ENCODE assay signal across 35 cellular contexts in the genomic region with DNA sequence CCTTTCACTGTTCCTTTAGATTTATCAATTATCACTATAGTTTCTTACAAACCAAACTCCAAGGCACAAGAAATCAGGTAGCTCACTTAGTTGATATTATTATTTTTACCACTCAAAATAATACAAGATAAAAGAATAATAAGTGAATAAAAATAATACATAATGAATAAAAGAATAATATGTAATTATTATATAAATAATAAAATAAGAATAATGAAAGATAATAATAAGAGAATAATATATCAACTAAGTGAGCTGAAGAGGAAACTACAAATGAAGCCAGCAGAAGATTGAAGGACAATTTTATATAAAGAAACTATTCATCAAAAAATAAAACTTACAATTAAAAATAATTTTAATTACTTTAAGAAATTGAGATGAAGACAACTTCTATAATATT.
"Had no signal": no experiment of that assay in that cellular context is flagged by ENCODE, and none has a peak within 500 bp of the region (broad histone marks: within the 10 kb centered on the region; RNA-seq: fewer than 3 reads in every experiment).

No MANE protein-coding gene starts in this region.

- H3K36me3 Mint-ChIP-seq: activated CD4-positive, alpha-beta memory T cell treated with anti-CD3 and anti-CD28 coated beads for 36 hours; activated naive CD4-positive, alpha-beta T cell treated with anti-CD3 and anti-CD28 coated beads, Interleukin-2, amount 10 ng/mL, durations not matched to agents 7 days and 5 days; activated naive CD4-positive, alpha-beta T cell treated with anti-CD3 and anti-CD28 coated beads, Interleukin-2, amount 50 U/mL, for 24 hours; activated naive CD8-positive, alpha-beta T cell; activated naive CD8-positive, alpha-beta T cell treated with anti-CD3 and anti-CD28 coated beads, Interleukin-2, amount 10 ng/mL, durations not matched to agents 7 days and 5 days; brain had no signal

- H3K27me3 Mint-ChIP-seq: activated B cell treated with CpG ODN at 0.5 μM for 24 hours; activated CD4-positive, alpha-beta memory T cell treated with anti-CD3 and anti-CD28 coated beads for 36 hours; activated CD4-positive, alpha-beta T cell treated with anti-CD3 and anti-CD28 coated beads, Interleukin-2, amount 10 ng/mL, durations not matched to agents 24 days and 14 days; activated CD8-positive, alpha-beta T cell treated with anti-CD3 and anti-CD28 coated beads for 36 hours; activated naive CD4-positive, alpha-beta T cell treated with anti-CD3 and anti-CD28 coated beads, Interleukin-2, amount 10 ng/mL, durations not matched to agents 7 days and 5 days; activated naive CD8-positive, alpha-beta T cell; activated naive CD8-positive, alpha-beta T cell treated with anti-CD3 and anti-CD28 coated beads, Interleukin-2, amount 10 ng/mL, durations not matched to agents 7 days and 5 days; activated naive CD8-positive, alpha-beta T cell treated with anti-CD3 and anti-CD28 coated beads, Interleukin-2, amount 50 U/mL, for 24 hours; activated T-cell treated with anti-CD3 and anti-CD28 coated beads, Interleukin-2, amount 50 U/mL, for 24 hours; brain; central memory CD8-positive, alpha-beta T cell had no signal

- H3K36me3 ChIP-seq: ascending aorta, cardiac muscle cell, WERI-Rb-1 had no signal

- H3K4me3 Mint-ChIP-seq: activated B cell treated with CpG ODN at 0.5 μM for 24 hours; activated CD4-positive, alpha-beta memory T cell treated with anti-CD3 and anti-CD28 coated beads for 36 hours; activated CD4-positive, alpha-beta T cell treated with anti-CD3 and anti-CD28 coated beads, Interleukin-2, amount 10 ng/mL, durations not matched to agents 24 days and 14 days; activated CD8-positive, alpha-beta T cell treated with anti-CD3 and anti-CD28 coated beads for 36 hours; activated naive CD4-positive, alpha-beta T cell treated with anti-CD3 and anti-CD28 coated beads, Interleukin-2, amount 10 ng/mL, durations not matched to agents 7 days and 5 days; activated naive CD4-positive, alpha-beta T cell treated with anti-CD3 and anti-CD28 coated beads, Interleukin-2, amount 50 U/mL, for 24 hours; activated naive CD8-positive, alpha-beta T cell; activated naive CD8-positive, alpha-beta T cell treated with anti-CD3 and anti-CD28 coated beads, Interleukin-2, amount 10 ng/mL, durations not matched to agents 7 days and 5 days; activated naive CD8-positive, alpha-beta T cell treated with anti-CD3 and anti-CD28 coated beads, Interleukin-2, amount 50 U/mL, for 24 hours; activated T-cell treated with anti-CD3 and anti-CD28 coated beads, Interleukin-2, amount 50 U/mL, for 24 hours; brain; central memory CD8-positive, alpha-beta T cell; T-helper 1 cell treated with Interleukin-12 subunit alpha and Interleukin-12 subunit beta and Interleukin-4 antibody, amounts not matched to agents 30 μg/mL and 1 μg/mL, for 36 hours; T-helper 2 cell treated with Interferon-gamma antibody and Interleukin-4, amounts not matched to agents 5 μg/mL and 100 μg/mL, for 36 hours had no signal

- H3K4me1 Mint-ChIP-seq: activated B cell treated with CpG ODN at 0.5 μM for 24 hours; activated CD4-positive, alpha-beta T cell treated with anti-CD3 and anti-CD28 coated beads, Interleukin-2, amount 10 ng/mL, durations not matched to agents 24 days and 14 days; activated naive CD4-positive, alpha-beta T cell treated with anti-CD3 and anti-CD28 coated beads, Interleukin-2, amount 10 ng/mL, durations not matched to agents 7 days and 5 days; activated naive CD4-positive, alpha-beta T cell treated with anti-CD3 and anti-CD28 coated beads, Interleukin-2, amount 50 U/mL, for 24 hours; activated naive CD8-positive, alpha-beta T cell treated with anti-CD3 and anti-CD28 coated beads, Interleukin-2, amount 10 ng/mL, durations not matched to agents 7 days and 5 days; activated naive CD8-positive, alpha-beta T cell treated with anti-CD3 and anti-CD28 coated beads, Interleukin-2, amount 50 U/mL, for 24 hours; brain; central memory CD8-positive, alpha-beta T cell had no signal

- H3K9me3 ChIP-seq: ascending aorta had no signal

- H3K4me1 ChIP-seq: ascending aorta had no signal

- H3K9me3 Mint-ChIP-seq: activated B cell treated with CpG ODN at 0.5 μM for 24 hours; activated CD4-positive, alpha-beta memory T cell treated with anti-CD3 and anti-CD28 coated beads for 36 hours; activated CD8-positive, alpha-beta T cell treated with anti-CD3 and anti-CD28 coated beads for 36 hours; activated naive CD4-positive, alpha-beta T cell treated with anti-CD3 and anti-CD28 coated beads, Interleukin-2, amount 10 ng/mL, durations not matched to agents 7 days and 5 days; activated naive CD8-positive, alpha-beta T cell treated with anti-CD3 and anti-CD28 coated beads, Interleukin-2, amount 10 ng/mL, durations not matched to agents 7 days and 5 days; activated T-cell treated with anti-CD3 and anti-CD28 coated beads, Interleukin-2, amount 50 U/mL, for 24 hours; activated T-helper 2 cell treated with anti-CD3 and anti-CD28 coated beads, Interferon-gamma antibody, Interleukin-2, Interleukin-4, amounts not matched to agents 10 μg/mL and 5 μg/mL and 100 μg/mL, durations not matched to agents 14 hours and 24 hours and 36 hours; brain; T-helper 2 cell treated with Interferon-gamma antibody and Interleukin-4, amounts not matched to agents 5 μg/mL and 100 μg/mL, for 36 hours had no signal

- DNase-seq: activated B cell treated with CpG ODN at 0.5 μM for 24 hours; activated CD4-positive, alpha-beta memory T cell treated with anti-CD3 and anti-CD28 coated beads for 36 hours; activated CD4-positive, alpha-beta T cell treated with anti-CD3 and anti-CD28 coated beads for 4 hours; activated CD4-positive, alpha-beta T cell treated with anti-CD3 and anti-CD28 coated beads, Interleukin-2, amount 10 ng/mL, durations not matched to agents 24 days and 14 days; activated CD4-positive, alpha-beta T cell treated with anti-CD3 and anti-CD28 coated beads, Interleukin-2, amount 50 U/mL, for 1 hour; activated CD4-positive, alpha-beta T cell treated with anti-CD3 and anti-CD28 coated beads, Interleukin-2, amount 50 U/mL, for 4 hours; activated CD4-positive, CD25-positive, alpha-beta regulatory T cell treated with anti-CD3 and anti-CD28 coated beads, Interleukin-2, amount 50 U/mL, for 72 hours; activated CD8-positive, alpha-beta memory T cell treated with anti-CD3 and anti-CD28 coated beads, Interleukin-2, amount 50 U/mL, for 4 hours; activated CD8-positive, alpha-beta T cell treated with anti-CD3 and anti-CD28 coated beads for 36 hours; activated effector memory CD4-positive, alpha-beta T cell treated with Interleukin-2 at 50 U/mL for 16 hours; activated gamma-delta T cell; activated naive CD4-positive, alpha-beta T cell treated with anti-CD3 and anti-CD28 coated beads, Interleukin-2, amount 10 ng/mL, durations not matched to agents 7 days and 5 days; activated naive CD4-positive, alpha-beta T cell treated with Interleukin-2 at 50 U/mL for 16 hours; activated naive CD8-positive, alpha-beta T cell treated with anti-CD3 and anti-CD28 coated beads, Interleukin-2, amount 10 ng/mL, durations not matched to agents 7 days and 5 days; activated naive CD8-positive, alpha-beta T cell treated with anti-CD3 and anti-CD28 coated beads, Interleukin-2, amount 50 U/mL, for 24 hours; activated T-cell treated with anti-CD3 and anti-CD28 coated beads, Interleukin-2, amount 50 U/mL, for 24 hours; activated T-cell treated with anti-CD3 and anti-CD28 coated beads, Interleukin-2, amount 50 U/mL, for 48 hours; amygdala; anterior cingulate cortex; caudate nucleus; cerebellar nuclear complex; T-helper 1 cell; T-helper 2 cell; T-helper 9 cell; WERI-Rb-1 had no signal

- H3K27ac Mint-ChIP-seq: activated B cell treated with CpG ODN at 0.5 μM for 24 hours; activated CD4-positive, alpha-beta memory T cell treated with anti-CD3 and anti-CD28 coated beads for 36 hours; activated CD4-positive, alpha-beta T cell treated with anti-CD3 and anti-CD28 coated beads, Interleukin-2, amount 10 ng/mL, durations not matched to agents 24 days and 14 days; activated CD8-positive, alpha-beta T cell treated with anti-CD3 and anti-CD28 coated beads for 36 hours; activated naive CD4-positive, alpha-beta T cell treated with anti-CD3 and anti-CD28 coated beads, Interleukin-2, amount 10 ng/mL, durations not matched to agents 7 days and 5 days; activated naive CD4-positive, alpha-beta T cell treated with anti-CD3 and anti-CD28 coated beads, Interleukin-2, amount 50 U/mL, for 24 hours; activated naive CD8-positive, alpha-beta T cell; activated naive CD8-positive, alpha-beta T cell treated with anti-CD3 and anti-CD28 coated beads, Interleukin-2, amount 10 ng/mL, durations not matched to agents 7 days and 5 days; activated naive CD8-positive, alpha-beta T cell treated with anti-CD3 and anti-CD28 coated beads, Interleukin-2, amount 50 U/mL, for 24 hours; activated T-cell treated with anti-CD3 and anti-CD28 coated beads, Interleukin-2, amount 50 U/mL, for 24 hours; activated T-helper 2 cell treated with anti-CD3 and anti-CD28 coated beads, Interferon-gamma antibody, Interleukin-2, Interleukin-4, amounts not matched to agents 10 μg/mL and 5 μg/mL and 100 μg/mL, durations not matched to agents 14 hours and 24 hours and 36 hours; brain; T-helper 1 cell treated with Interleukin-12 subunit alpha and Interleukin-12 subunit beta and Interleukin-4 antibody, amounts not matched to agents 30 μg/mL and 1 μg/mL, for 36 hours; T-helper 2 cell treated with Interferon-gamma antibody and Interleukin-4, amounts not matched to agents 5 μg/mL and 100 μg/mL, for 36 hours had no signal

- H3K4me3 ChIP-seq: ascending aorta, cardiac muscle cell had no signal

- FAIRE-seq: bronchial epithelial cell had no signal

- H3K27ac ChIP-seq: ascending aorta, cardiac muscle cell, WERI-Rb-1 had no signal

- H3K27me3 ChIP-seq: ascending aorta, cardiac muscle cell had no signal
